ENCODE assay signal across 2 cellular contexts in the genomic region with DNA sequence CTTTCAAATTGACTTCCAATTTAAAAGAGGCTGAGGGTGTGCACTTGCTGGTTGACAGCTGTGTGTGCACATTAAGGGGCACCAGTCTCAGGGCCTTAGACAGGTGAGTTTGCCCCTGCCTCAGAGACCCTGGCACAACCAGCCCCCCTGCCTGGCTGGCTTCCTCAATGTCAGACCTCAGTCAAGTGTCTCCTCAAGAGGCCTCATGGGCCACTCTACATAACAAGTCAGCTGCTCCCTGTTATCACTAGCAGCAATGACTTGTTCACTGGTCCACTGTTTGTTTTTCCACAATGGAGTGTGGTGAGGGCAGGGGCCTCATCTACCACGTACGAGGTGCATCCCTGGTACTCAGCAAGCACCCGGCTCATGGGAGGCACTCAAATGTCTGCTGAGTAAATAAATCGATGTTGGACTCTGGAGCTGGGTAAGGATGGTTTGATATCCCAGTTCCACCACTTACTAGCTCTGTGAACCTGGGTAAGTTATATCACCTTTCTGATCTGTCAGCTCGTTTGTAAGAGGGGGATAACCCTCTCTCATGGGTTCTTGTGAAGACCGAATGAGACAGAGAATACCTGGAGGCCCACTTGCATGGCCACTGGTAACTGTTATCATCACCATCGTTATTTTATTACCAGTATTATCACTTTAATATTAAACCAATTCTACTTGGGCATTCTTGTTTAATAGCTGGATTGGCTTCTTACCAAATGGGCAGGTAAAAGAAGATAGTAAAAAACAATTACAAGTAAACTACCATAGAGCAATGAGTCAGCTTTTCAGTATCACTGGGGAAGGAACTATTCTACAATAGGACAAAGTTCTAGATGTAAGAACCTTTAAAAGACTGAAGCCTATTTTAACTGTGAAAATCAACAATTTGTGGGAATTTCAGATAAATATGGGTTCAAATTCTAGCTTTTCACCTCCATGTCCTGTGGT.
TF ChIP-seq lines count a peak whose summit lies in the region.

No MANE protein-coding gene starts in this region.

TF ChIP-seq in HepG2, 621 proteins besides CTCF, POLR2A, EP300 and RAD21:
- TF ChIP-seq, protein P1, sequence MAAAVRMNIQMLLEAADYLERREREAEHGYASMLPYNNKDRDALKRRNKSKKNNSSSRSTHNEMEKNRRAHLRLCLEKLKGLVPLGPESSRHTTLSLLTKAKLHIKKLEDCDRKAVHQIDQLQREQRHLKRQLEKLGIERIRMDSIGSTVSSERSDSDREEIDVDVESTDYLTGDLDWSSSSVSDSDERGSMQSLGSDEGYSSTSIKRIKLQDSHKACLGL (CRISPR knock-in tag; IDR thresholded peaks at IDR 0.05): no peak
- TF ChIP-seq ZNF446 (CRISPR knock-in tag; IDR thresholded peaks at IDR 0.05) (no peak), ZKSCAN8 (CRISPR knock-in tag; IDR thresholded peaks at IDR 0.05; ENCODE audit: borderline replicate concordance) (no peak), JARID2 (CRISPR knock-in tag; IDR thresholded peaks at IDR 0.05; ENCODE audit: insufficient replicate concordance) (no peak), ZNF546 (CRISPR knock-in tag; conservative IDR thresholded peaks at IDR 0.05) (no peak), RORA (CRISPR knock-in tag; IDR thresholded peaks at IDR 0.05) (no peak), ZNF557 (CRISPR knock-in tag; IDR thresholded peaks at IDR 0.05) (no peak), SRY (CRISPR knock-in tag; IDR thresholded peaks at IDR 0.05) (no peak), ZNF3 (CRISPR knock-in tag; IDR thresholded peaks at IDR 0.05) (no peak), ZNF296 (CRISPR knock-in tag; conservative IDR thresholded peaks at IDR 0.05) (no peak), RARA (CRISPR knock-in tag; IDR thresholded peaks at IDR 0.05) (no peak), ZFP1 (CRISPR knock-in tag; IDR thresholded peaks at IDR 0.05) (no peak), HCFC1 (IDR thresholded peaks at IDR 0.05; ENCODE audit: low read depth, low read length) (no peak)

TF ChIP-seq in K562, 482 proteins besides CTCF, POLR2A, EP300 and RAD21:
- no peak for TF ChIP-seq ZNF583 (CRISPR knock-in tag; IDR thresholded peaks at IDR 0.05)
- TF ChIP-seq C11orf30 (IDR thresholded peaks at IDR 0.05; ENCODE audit: low read depth): 0 out of 2 replicates have a peak, but pooled peaks have one; percentile 15
- TF ChIP-seq NFE2 (IDR thresholded peaks at IDR 0.05; ENCODE audit: low read depth): peak; percentile 21; the same call in 1 of the 2 replicates
- peak; percentile 89 for TF ChIP-seq ZNF324 (CRISPR knock-in tag; IDR thresholded peaks at IDR 0.05)
